ENCODE assay signal across 13 cellular contexts in genomic region chr9:20981486-20981885, GRCh38. TPM values are rescaled to one million over a fixed set of nuclear protein-coding genes. Genes with fewer than 3 reads are reported as not detected.
DNase-seq lines count a peak whose midpoint lies in the region; ATAC-seq and TF ChIP-seq lines count a peak whose summit lies in the region.
"Had no signal": no experiment of that assay in that cellular context is flagged by ENCODE, and none has a peak within 500 bp of the region (broad histone marks: within the 10 kb centered on the region; RNA-seq: fewer than 3 reads in every experiment).

No MANE protein-coding gene starts in this region.

- peak overlapping the region in 1 of 2 donors; percentile 8 for H3K4me3 ChIP-seq in muscle layer of duodenum (ENCODE audit: low read depth in 1 of 2, low read length in 2 of 2)
- no peak overlapping the region for H3K4me3 ChIP-seq in MM.1S (ENCODE audit: low read length)

- peak overlapping the region; percentile 34 for H3K27ac ChIP-seq in muscle layer of duodenum (ENCODE audit: low read length)
- H3K27ac ChIP-seq in MM.1S (ENCODE audit: low read length), result no peak overlapping the region

- H3K36me3 ChIP-seq in muscle layer of duodenum (ENCODE audit: control insufficient read depth in 1 of 2, insufficient read depth in 2 of 2, low read length in 2 of 2), result peaks cover 6 to 9% of the 10 kb centered on the region in 2 donors
- H3K36me3 ChIP-seq in MM.1S (replicated peaks; ENCODE audit: insufficient read depth, low read length), result no peaks in the 10 kb centered on the region

- H3K27ac Mint-ChIP-seq in chondrocyte (ENCODE audit: unreplicated experiment), result peak overlapping the region; percentile 82
- H3K27ac Mint-ChIP-seq: CD4-positive, CD25-positive, alpha-beta regulatory T cell; stimulated activated naive B cell treated with anti-CD40 and anti-IgM and Interleukin-4, amounts not matched to agents 10 μg/mL and 1 μg/mL and 100 μg/mL, for 72 hours; T-helper 1 cell treated with Interleukin-12 subunit alpha and Interleukin-12 subunit beta and Interleukin-4 antibody, amounts not matched to agents 30 μg/mL and 1 μg/mL, for 36 hours had no signal

- H3K27me3 Mint-ChIP-seq in chondrocyte (ENCODE audit: low read depth), result no peaks in the 10 kb centered on the region
- H3K27me3 Mint-ChIP-seq: CD4-positive, CD25-positive, alpha-beta regulatory T cell; stimulated activated naive B cell treated with anti-CD40 and anti-IgM and Interleukin-4, amounts not matched to agents 10 μg/mL and 1 μg/mL and 100 μg/mL, for 72 hours had no signal

- H3K4me3 Mint-ChIP-seq in chondrocyte (ENCODE audit: unreplicated experiment), result peak overlapping the region; percentile 20
- H3K4me3 Mint-ChIP-seq: CD4-positive, CD25-positive, alpha-beta regulatory T cell; stimulated activated naive B cell treated with anti-CD40 and anti-IgM and Interleukin-4, amounts not matched to agents 10 μg/mL and 1 μg/mL and 100 μg/mL, for 72 hours; T-helper 1 cell treated with Interleukin-12 subunit alpha and Interleukin-12 subunit beta and Interleukin-4 antibody, amounts not matched to agents 30 μg/mL and 1 μg/mL, for 36 hours had no signal

- DNase-seq in AG08395 (ENCODE audit: low spot score) (peak; percentile 71), chondrocyte (ENCODE audit: low spot score) (no peak), MM.1S (no peak), SIG-M5 (lab: John Stamatoyannopoulos, UW) (no peak), HuH-7.5 (ENCODE audit: low spot score) (no peak)
- no peak for DNase-seq in activated naive CD4-positive, alpha-beta T cell (lab: John Stamatoyannopoulos, UW)
- DNase-seq: activated naive CD4-positive, alpha-beta T cell treated with Interleukin-2 at 50 U/mL for 16 hours; CD4-positive, CD25-positive, alpha-beta regulatory T cell; NCI-H2081 treated with DMSO at 0.1 percent for 48 hours; stimulated activated naive B cell treated with anti-CD40 and anti-IgM and Interleukin-4, amounts not matched to agents 10 μg/mL and 1 μg/mL and 100 μg/mL, for 72 hours had no signal

- H3K79me2 ChIP-seq in MM.1S (ENCODE audit: low read length), result no peaks in the 10 kb centered on the region

- peak; percentile 17 for ATAC-seq in HG03175 (IDR thresholded peaks at IDR 0.05; ENCODE audit: unreplicated experiment)

- H3K4me2 ChIP-seq in MM.1S (ENCODE audit: low read depth, low read length), result no peak overlapping the region

- H3F3A ChIP-seq in MM.1S (ENCODE audit: insufficient read depth, low read length), result no peaks in the 10 kb centered on the region

- no peaks in the 10 kb centered on the region for H3K27me3 ChIP-seq in muscle layer of duodenum (ENCODE audit: low read depth, low read length)
- no peaks in the 10 kb centered on the region for H3K27me3 ChIP-seq in MM.1S (replicated peaks; ENCODE audit: insufficient read depth, low read length)

- H3K9me2 ChIP-seq in MM.1S (replicated peaks; ENCODE audit: insufficient read depth, low read length), result no peaks in the 10 kb centered on the region

- H3K4me1 ChIP-seq in muscle layer of duodenum (ENCODE audit: control insufficient read depth in 1 of 2, insufficient read depth in 2 of 2, low read length in 2 of 2) (peaks cover 8 to 44% of the 10 kb centered on the region in 2 donors), MM.1S (ENCODE audit: low read length) (no peaks in the 10 kb centered on the region)

- no peaks in the 10 kb centered on the region for H3K9me3 Mint-ChIP-seq in chondrocyte (ENCODE audit: low read depth)
- H3K9me3 Mint-ChIP-seq: CD4-positive, CD25-positive, alpha-beta regulatory T cell; T-helper 1 cell treated with Interleukin-12 subunit alpha and Interleukin-12 subunit beta and Interleukin-4 antibody, amounts not matched to agents 30 μg/mL and 1 μg/mL, for 36 hours had no signal

- peaks cover 42% of the 10 kb centered on the region for H3K4me1 Mint-ChIP-seq in chondrocyte (ENCODE audit: low read depth)
- H3K4me1 Mint-ChIP-seq: CD4-positive, CD25-positive, alpha-beta regulatory T cell had no signal

- no peaks in the 10 kb centered on the region for H4K20me1 ChIP-seq in MM.1S (ENCODE audit: insufficient read depth, low read length)

- no peak overlapping the region for H3K9ac ChIP-seq in MM.1S (ENCODE audit: low read length)

- no peak overlapping the region for H2AFZ ChIP-seq in MM.1S (ENCODE audit: low read length)

- H3K36me3 Mint-ChIP-seq in chondrocyte (ENCODE audit: low read depth), result peaks cover 10% of the 10 kb centered on the region

- TF ChIP-seq CTCF in chondrocyte (IDR thresholded peaks at IDR 0.05) (no peak), MM.1S (IDR thresholded peaks at IDR 0.05; ENCODE audit: low read length) (no peak)

- H3K9me3 ChIP-seq in muscle layer of duodenum (ENCODE audit: control insufficient read depth in 1 of 2, low read length in 2 of 2), result no peaks in the 10 kb centered on the region
- no peaks in the 10 kb centered on the region for H3K9me3 ChIP-seq in MM.1S (replicated peaks; ENCODE audit: insufficient read depth, low read length)

RNA-seq across cellular contexts. Expression of gene HACD4, which starts 50.0 kb away (rescaled TPM):
- total RNA-seq in chondrocyte, result 0.97 to 1.3 TPM (median 0.97 TPM) in 3 replicates
